In the genomic region with DNA sequence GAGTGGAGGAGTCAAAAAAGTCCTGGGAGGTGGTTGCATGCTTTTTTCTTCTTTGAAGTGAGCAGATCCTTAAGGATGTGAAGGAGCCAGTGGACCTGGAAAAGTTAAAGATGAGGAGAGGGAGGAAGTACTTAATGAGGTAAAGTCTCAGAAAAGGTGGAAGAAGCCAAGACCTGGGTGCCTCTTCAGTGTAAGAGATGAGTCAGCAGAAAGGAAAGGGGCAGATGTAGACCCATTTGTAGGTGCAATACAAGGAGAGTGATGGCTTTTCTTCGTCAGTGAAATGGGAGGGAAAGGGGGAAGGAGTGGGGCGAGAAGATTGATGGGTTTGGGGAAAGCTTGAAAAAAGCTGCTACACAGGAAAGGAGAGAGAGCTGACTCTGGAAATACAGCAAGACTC, we compare ENCODE assay signal across 33 cellular contexts.
"Had no signal": no experiment of that assay in that cellular context is flagged by ENCODE, and none has a peak within 500 bp of the region (broad histone marks: within the 10 kb centered on the region; RNA-seq: fewer than 3 reads in every experiment).

No MANE protein-coding gene starts in this region.

- FAIRE-seq: astrocyte, endothelial cell of umbilical vein had no signal

- ATAC-seq: activated CD4-positive, CD25-positive, alpha-beta regulatory T cell treated with anti-CD3 and anti-CD28 coated beads, Interleukin-2, amount 50 U/mL, for 24 hours; activated CD8-positive, alpha-beta T cell treated with anti-CD3 and anti-CD28 coated beads for 36 hours; activated T-cell treated with anti-CD3 and anti-CD28 coated beads, Interleukin-2, amount 50 U/mL, for 4 hours; activated T-helper 17 cell treated with anti-CD3 and anti-CD28 coated beads, Interleukin-2, amount 50 U/mL, for 72 hours; gastroesophageal sphincter; heart right ventricle; T-helper 17 cell had no signal

- H3K4me1 Mint-ChIP-seq: activated B cell treated with CpG ODN at 0.5 μM for 24 hours; activated T-helper 17 cell treated with anti-CD3 and anti-CD28 coated beads, Interleukin-2, amount 50 U/mL, for 72 hours; central memory CD8-positive, alpha-beta T cell; T-helper 17 cell had no signal

- H3K9me3 Mint-ChIP-seq: activated B cell treated with CpG ODN at 0.5 μM for 24 hours; activated CD8-positive, alpha-beta T cell treated with anti-CD3 and anti-CD28 coated beads for 36 hours; activated T-cell treated with anti-CD3 and anti-CD28 coated beads, Interleukin-2, amount 50 U/mL, for 4 hours; activated T-helper 17 cell treated with anti-CD3 and anti-CD28 coated beads, Interleukin-2, amount 50 U/mL, for 72 hours; central memory CD8-positive, alpha-beta T cell; dendritic cell treated with granulocyte-macrophage colony-stimulating factor and Interleukin-4, amounts not matched to agents 40 ng/mL and 50 ng/mL, for 4 days; T-helper 2 cell treated with Interferon-gamma antibody and Interleukin-4, amounts not matched to agents 5 μg/mL and 100 μg/mL, for 36 hours had no signal

- H3K4me3 ChIP-seq: coronary artery, dorsolateral prefrontal cortex, esophagus squamous epithelium, gastroesophageal sphincter, heart right ventricle had no signal

- H3K9me3 ChIP-seq: esophagus squamous epithelium, gastroesophageal sphincter, heart right ventricle had no signal

- DNase-seq: activated B cell treated with CpG ODN at 0.5 μM for 24 hours; activated CD4-positive, alpha-beta T cell treated with anti-CD3 and anti-CD28 coated beads for 48 hours; activated CD4-positive, alpha-beta T cell treated with anti-CD3 and anti-CD28 coated beads, Interleukin-2, amount 50 U/mL, for 1 hour; activated CD4-positive, alpha-beta T cell treated with anti-CD3 and anti-CD28 coated beads, Interleukin-2, amount 50 U/mL, for 48 hours; activated CD8-positive, alpha-beta memory T cell treated with anti-CD3 and anti-CD28 coated beads for 24 hours; activated CD8-positive, alpha-beta T cell treated with anti-CD3 and anti-CD28 coated beads for 36 hours; activated effector memory CD4-positive, alpha-beta T cell treated with Interleukin-2 at 50 U/mL for 16 hours; activated gamma-delta T cell treated with Interleukin-2 at 50 U/mL for 16 hours; activated naive CD4-positive, alpha-beta T cell treated with anti-CD3 and anti-CD28 coated beads, Interleukin-2, amount 50 U/mL, for 16 hours; activated naive CD4-positive, alpha-beta T cell treated with Interleukin-2 at 50 U/mL for 16 hours; activated T-cell treated with anti-CD3 and anti-CD28 coated beads, Interleukin-2, amount 50 U/mL, for 4 hours; amniotic stem cell; anterior cingulate cortex; brain microvascular endothelial cell; dorsolateral prefrontal cortex; effector memory CD4-positive, alpha-beta T cell; esophagus squamous epithelium; foreskin melanocyte; heart right ventricle; T-helper 17 cell; T1000; WERI-Rb-1 had no signal

- H3K27ac Mint-ChIP-seq: activated B cell treated with CpG ODN at 0.5 μM for 24 hours; activated CD8-positive, alpha-beta T cell treated with anti-CD3 and anti-CD28 coated beads for 36 hours; activated naive CD8-positive, alpha-beta T cell; activated T-helper 17 cell treated with anti-CD3 and anti-CD28 coated beads, Interleukin-2, amount 50 U/mL, for 72 hours; dendritic cell treated with granulocyte-macrophage colony-stimulating factor and Interleukin-4, amounts not matched to agents 40 ng/mL and 50 ng/mL, for 4 days; T-helper 17 cell; T-helper 2 cell treated with Interferon-gamma antibody and Interleukin-4, amounts not matched to agents 5 μg/mL and 100 μg/mL, for 36 hours had no signal

- H3K27ac ChIP-seq: brain microvascular endothelial cell, coronary artery, dorsolateral prefrontal cortex, epithelial cell of prostate, esophagus squamous epithelium, gastroesophageal sphincter, heart right ventricle, WERI-Rb-1 had no signal

- H3K27me3 ChIP-seq: brain microvascular endothelial cell, dorsolateral prefrontal cortex, esophagus squamous epithelium, gastroesophageal sphincter, heart right ventricle had no signal

- H3K27me3 Mint-ChIP-seq: activated B cell treated with CpG ODN at 0.5 μM for 24 hours; activated naive CD8-positive, alpha-beta T cell; activated T-helper 17 cell treated with anti-CD3 and anti-CD28 coated beads, Interleukin-2, amount 50 U/mL, for 72 hours; central memory CD8-positive, alpha-beta T cell; dendritic cell treated with granulocyte-macrophage colony-stimulating factor and Interleukin-4, amounts not matched to agents 40 ng/mL and 50 ng/mL, for 4 days; T-helper 17 cell had no signal

- H3K36me3 ChIP-seq: brain microvascular endothelial cell, esophagus squamous epithelium, gastroesophageal sphincter, heart right ventricle, WERI-Rb-1 had no signal

- H3K4me3 Mint-ChIP-seq: activated B cell treated with CpG ODN at 0.5 μM for 24 hours; activated CD8-positive, alpha-beta T cell treated with anti-CD3 and anti-CD28 coated beads for 36 hours; activated naive CD8-positive, alpha-beta T cell; activated T-cell treated with anti-CD3 and anti-CD28 coated beads, Interleukin-2, amount 50 U/mL, for 4 hours; activated T-helper 17 cell treated with anti-CD3 and anti-CD28 coated beads, Interleukin-2, amount 50 U/mL, for 72 hours; central memory CD8-positive, alpha-beta T cell; dendritic cell treated with granulocyte-macrophage colony-stimulating factor and Interleukin-4, amounts not matched to agents 40 ng/mL and 50 ng/mL, for 4 days; T-helper 17 cell; T-helper 2 cell treated with Interferon-gamma antibody and Interleukin-4, amounts not matched to agents 5 μg/mL and 100 μg/mL, for 36 hours had no signal
